In genomic region chr11:76445122-76446084, GRCh38 we compare ENCODE assay signal across 1 cellular context.
TF ChIP-seq lines count a peak whose summit lies in the region.

No MANE protein-coding gene starts in this region.

TF ChIP-seq in HepG2, 621 proteins besides CTCF, POLR2A, EP300 and RAD21 (continued from another document and continues in another):
- TF ChIP-seq CREB1 (IDR thresholded peaks at IDR 0.05) (peak; percentile 63), CREB1 (CRISPR knock-in tag; IDR thresholded peaks at IDR 0.05) (no peak), RBM39 (IDR thresholded peaks at IDR 0.05; ENCODE audit: low read depth, low read length, poor library complexity, severe bottlenecking) (no peak), MNT (IDR thresholded peaks at IDR 0.05) (no peak), ETS1 (CRISPR knock-in tag; IDR thresholded peaks at IDR 0.05) (no peak), AFF4 (CRISPR knock-in tag; IDR thresholded peaks at IDR 0.05) (no peak), HOXD1 (CRISPR knock-in tag; IDR thresholded peaks at IDR 0.05) (0 out of 2 replicates have a peak, but pooled peaks have one; percentile 6), THAP7 (CRISPR knock-in tag; IDR thresholded peaks at IDR 0.05) (no peak), RFX1 (IDR thresholded peaks at IDR 0.05) (no peak), ZHX2 (IDR thresholded peaks at IDR 0.05; ENCODE audit: low read depth) (no peak), ZHX2 (CRISPR knock-in tag; IDR thresholded peaks at IDR 0.05; ENCODE audit: borderline replicate concordance) (no peak), IRF2 (CRISPR knock-in tag; IDR thresholded peaks at IDR 0.05) (no peak), HNRNPUL1 (IDR thresholded peaks at IDR 0.05; ENCODE audit: low read depth, low read length) (no peak), EHMT2 (IDR thresholded peaks at IDR 0.05; ENCODE audit: borderline replicate concordance, low read depth, low read length) (no peak), ZSCAN20 (CRISPR knock-in tag; IDR thresholded peaks at IDR 0.05; ENCODE audit: borderline replicate concordance) (no peak; the same call in 1 of the 2 replicates), GLMP (CRISPR knock-in tag; IDR thresholded peaks at IDR 0.05; ENCODE audit: borderline replicate concordance) (no peak), AGO2 (optimal IDR thresholded peaks at IDR 0.05; ENCODE audit: low read depth, low read length) (peak; percentile 62), FOXK1 (CRISPR knock-in tag; IDR thresholded peaks at IDR 0.05; ENCODE audit: borderline replicate concordance, low read depth) (no peak), DDIT3 (CRISPR knock-in tag; IDR thresholded peaks at IDR 0.05) (no peak), DNMT1 (CRISPR knock-in tag; IDR thresholded peaks at IDR 0.05) (no peak), ZNF24 (IDR thresholded peaks at IDR 0.05) (peak; percentile 86), KDM6A (CRISPR knock-in tag; IDR thresholded peaks at IDR 0.05; ENCODE audit: low read depth) (no peak), ZNF367 (CRISPR knock-in tag; IDR thresholded peaks at IDR 0.05; ENCODE audit: borderline replicate concordance) (no peak), UBTF (CRISPR knock-in tag; IDR thresholded peaks at IDR 0.05) (peak; percentile 34; the same call in 1 of the 2 replicates), KDM5B (CRISPR knock-in tag; IDR thresholded peaks at IDR 0.05; ENCODE audit: borderline replicate concordance) (no peak), PITX1 (CRISPR knock-in tag; IDR thresholded peaks at IDR 0.05) (no peak), ZNF670 (CRISPR knock-in tag; IDR thresholded peaks at IDR 0.05; ENCODE audit: borderline replicate concordance) (no peak), CREB3 (CRISPR knock-in tag; IDR thresholded peaks at IDR 0.05) (no peak), RFXANK (CRISPR knock-in tag; IDR thresholded peaks at IDR 0.05) (no peak), PBX3 (CRISPR knock-in tag; IDR thresholded peaks at IDR 0.05; ENCODE audit: borderline replicate concordance) (no peak), ZNF274 (CRISPR knock-in tag; IDR thresholded peaks at IDR 0.05) (no peak), STAG1 (CRISPR knock-in tag; IDR thresholded peaks at IDR 0.05) (0 out of 2 replicates have a peak, but pooled peaks have one; percentile 1), SIN3B (IDR thresholded peaks at IDR 0.05; ENCODE audit: low read length) (no peak), ZBTB46 (CRISPR knock-in tag; IDR thresholded peaks at IDR 0.05; ENCODE audit: borderline replicate concordance) (no peak), ZBTB7B (CRISPR knock-in tag; IDR thresholded peaks at IDR 0.05) (no peak), ZNF3 (CRISPR knock-in tag; IDR thresholded peaks at IDR 0.05) (no peak), SRSF4 (IDR thresholded peaks at IDR 0.05; ENCODE audit: low read depth, low read length, poor library complexity, severe bottlenecking) (no peak), ATF7-NPFF (CRISPR knock-in tag; IDR thresholded peaks at IDR 0.05; ENCODE audit: low read depth) (no peak), ATAD3A (CRISPR knock-in tag; IDR thresholded peaks at IDR 0.05) (no peak), NFKBIZ (CRISPR knock-in tag; IDR thresholded peaks at IDR 0.05) (no peak), ZNF234 (CRISPR knock-in tag; conservative IDR thresholded peaks at IDR 0.05) (no peak), NFKB2 (CRISPR knock-in tag; IDR thresholded peaks at IDR 0.05; ENCODE audit: borderline replicate concordance) (peak; percentile 43; the same call in 1 of the 2 replicates)
